In genomic region chr2:63050916-63051794, GRCh38 we compare ENCODE assay signal across 8 cellular contexts. TPM values are rescaled to one million over a fixed set of nuclear protein-coding genes. Genes with fewer than 3 reads are reported as not detected.
A peak's percentile ranks its signal among the peaks of the same experiment; 100 is the strongest.
DNase-seq lines count a peak whose midpoint lies in the region; ATAC-seq and TF ChIP-seq lines count a peak whose summit lies in the region.

No MANE protein-coding gene starts in this region.

- no peak overlapping the region for H3K27ac ChIP-seq in AG04450 (ENCODE audit: low read depth, low read length)
- no peak overlapping the region for H3K27ac ChIP-seq in HUES6 (ENCODE audit: low read depth, low read length)
- peak overlapping the region; percentile 30 for H3K27ac ChIP-seq in angular gyrus (ENCODE audit: low read depth, low read length)
- no peak overlapping the region for H3K27ac ChIP-seq in right lobe of liver
- H3K27ac ChIP-seq in upper lobe of right lung = no peak overlapping the region

- H3K27me3 ChIP-seq in AG04450 (ENCODE audit: control insufficient read depth, insufficient read depth, low read length) (peaks cover 89% of the 10 kb centered on the region), HUES6 (ENCODE audit: control insufficient read depth, insufficient read depth, low read length) (peaks cover 99% of the 10 kb centered on the region), right lobe of liver (peaks cover 4 to 15% of the 10 kb centered on the region in 2 donors), upper lobe of right lung (peaks cover 100% of the 10 kb centered on the region)

- POLR2A ChIA-PET in AG04450 (lab: Yijun Ruan, JAX) = interaction anchor here (0.6 kb wide), 1 partner anchor 325 kb away, joined by 3 read pairs; no protein-coding TSS in a partner anchor

- peak overlapping the region; percentile 54 for H3K4me3 ChIP-seq in AG04450 (ENCODE audit: low read depth, low read length)
- peak overlapping the region; percentile 81 for H3K4me3 ChIP-seq in HUES6 (ENCODE audit: low read depth, low read length)
- peak overlapping the region; percentile 30 to 53 (median 52) for H3K4me3 ChIP-seq in right lobe of liver
- H3K4me3 ChIP-seq in upper lobe of right lung = peak overlapping the region; percentile 52

- intact Hi-C loops in right lobe of liver (cut with DNase I) (no loop called here), upper lobe of right lung (cut with DNase I) (no loop called here)

- ATAC-seq in GM18517 (IDR thresholded peaks at IDR 0.05; ENCODE audit: unreplicated experiment) = peak; percentile 17
- ATAC-seq in right lobe of liver = no peak
- ATAC-seq in upper lobe of right lung = no peak

- TF ChIP-seq CTCF in AG04450 (IDR thresholded peaks at IDR 0.05; ENCODE audit: low read depth, low read length) (no peak), right lobe of liver (IDR thresholded peaks at IDR 0.05) (no peak), upper lobe of right lung (IDR thresholded peaks at IDR 0.05) (no peak)

- CTCF ChIA-PET in AG04450 (lab: Charles Lee) = no interaction called here

- no peak overlapping the region for H3K9ac ChIP-seq in HUES6 (ENCODE audit: low read length)

- DNase-seq in AG04450 (ENCODE audit: low read depth, low spot score) (no peak), right lobe of liver (no peak), upper lobe of right lung (no peak), NCI-H1930 (lab: John Stamatoyannopoulos, UW) (no peak), islet precursor cell (no peak)

- WGBS in right lobe of liver (ENCODE audit: insufficient coverage, low coverage, low lambda C conversion rate, missing lambda C conversion rate) = 2% methylated on average over 25 of the region's 50 CpGs

- H3K36me3 ChIP-seq in HUES6 (ENCODE audit: control insufficient read depth, insufficient read depth, low read length) (no peaks in the 10 kb centered on the region), right lobe of liver (peaks cover 0 to under 1% (median 0%) of the 10 kb centered on the region in 4 donors), upper lobe of right lung (no peaks in the 10 kb centered on the region)

- H3K9me3 ChIP-seq in AG04450 (ENCODE audit: control insufficient read depth, insufficient read depth, low read length) (peaks cover 61% of the 10 kb centered on the region), HUES6 (ENCODE audit: control insufficient read depth, insufficient read depth, low read depth, low read length) (no peaks in the 10 kb centered on the region), right lobe of liver (no peaks in the 10 kb centered on the region), upper lobe of right lung (no peaks in the 10 kb centered on the region)

- no peak for TF ChIP-seq POLR2A in right lobe of liver (IDR thresholded peaks at IDR 0.05)

- H3K4me1 ChIP-seq in HUES6 (ENCODE audit: control insufficient read depth, insufficient read depth, low read length) = peaks cover 57% of the 10 kb centered on the region
- peaks cover 0 to 50% (median 0%) of the 10 kb centered on the region in 4 donors for H3K4me1 ChIP-seq in right lobe of liver
- H3K4me1 ChIP-seq in upper lobe of right lung = peaks cover 57% of the 10 kb centered on the region

RNA-seq across cellular contexts. Expression of gene OTX1, which starts 0.5 kb away (rescaled TPM):
- not detected in 2 replicates for polyA plus RNA-seq in AG04450 (2011; rRNA removed)
- not detected in 2 replicates for polyA minus RNA-seq in AG04450 (2011; rRNA and poly(A)+ RNA removed)
- total RNA-seq in right lobe of liver (not detected), upper lobe of right lung (not detected)
